Comparison of ENCODE assay signal across 1 cellular context in the genomic region with DNA sequence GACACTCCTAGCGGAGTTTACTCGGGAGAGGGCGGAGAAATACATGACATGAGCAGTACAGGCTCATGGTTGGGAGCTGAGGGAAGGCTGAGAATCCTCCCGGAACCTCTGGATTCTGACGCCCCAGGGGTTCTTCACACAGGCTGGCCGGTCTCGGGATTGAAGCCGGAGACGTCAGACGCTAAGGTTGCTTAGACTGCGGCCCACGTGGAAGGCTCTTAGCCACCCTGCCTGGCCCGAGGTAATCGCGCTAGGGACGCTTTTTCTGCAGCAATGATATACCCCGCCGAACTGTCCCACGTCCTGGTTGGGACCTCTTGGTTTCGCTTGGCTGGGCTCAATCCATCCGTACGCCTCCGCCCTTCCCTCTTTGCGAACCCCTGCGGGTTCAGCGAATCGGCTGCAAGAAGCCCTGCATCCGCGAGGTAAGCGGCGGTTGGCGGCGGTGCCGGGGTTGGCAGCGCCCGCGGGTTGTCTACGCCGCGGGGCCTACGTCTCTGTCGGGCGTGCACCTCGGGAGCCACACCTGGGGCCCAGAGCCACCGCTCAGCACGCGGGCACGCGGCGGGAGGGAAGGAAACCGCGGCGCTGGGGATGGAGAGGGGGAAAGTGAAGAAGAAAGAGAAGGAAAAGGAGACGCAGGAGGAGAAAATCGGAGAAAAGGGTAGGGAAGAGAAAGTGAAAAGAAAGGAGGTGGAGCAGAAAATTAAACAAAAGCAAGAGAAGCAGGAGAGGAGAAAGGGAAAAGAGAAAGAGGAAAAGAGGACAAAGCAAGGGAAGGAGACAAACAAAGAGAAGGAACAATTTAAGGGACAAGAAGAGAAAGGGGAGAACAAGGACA.
TF ChIP-seq lines count a peak whose summit lies in the region.

A gene with protein sequence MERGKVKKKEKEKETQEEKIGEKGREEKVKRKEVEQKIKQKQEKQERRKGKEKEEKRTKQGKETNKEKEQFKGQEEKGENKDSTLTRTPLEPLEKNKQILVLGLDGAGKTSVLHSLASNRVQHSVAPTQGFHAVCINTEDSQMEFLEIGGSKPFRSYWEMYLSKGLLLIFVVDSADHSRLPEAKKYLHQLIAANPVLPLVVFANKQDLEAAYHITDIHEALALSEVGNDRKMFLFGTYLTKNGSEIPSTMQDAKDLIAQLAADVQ (plus strand): TSS at position 523 of the 841 bp plus-strand sequence. CDS start 72 bp downstream, at position 595.

TF ChIP-seq in H1, 55 proteins besides CTCF, POLR2A, EP300 and RAD21 (continued from another document):
- TF ChIP-seq MAFK (IDR thresholded peaks at IDR 0.05; ENCODE audit: low read depth, low read length) (no peak), NANOG (IDR thresholded peaks at IDR 0.05; ENCODE audit: insufficient read depth, low read depth, low read length, poor library complexity, severe bottlenecking) (no peak)
